Comparison of ENCODE assay signal across 28 cellular contexts in the genomic region with DNA sequence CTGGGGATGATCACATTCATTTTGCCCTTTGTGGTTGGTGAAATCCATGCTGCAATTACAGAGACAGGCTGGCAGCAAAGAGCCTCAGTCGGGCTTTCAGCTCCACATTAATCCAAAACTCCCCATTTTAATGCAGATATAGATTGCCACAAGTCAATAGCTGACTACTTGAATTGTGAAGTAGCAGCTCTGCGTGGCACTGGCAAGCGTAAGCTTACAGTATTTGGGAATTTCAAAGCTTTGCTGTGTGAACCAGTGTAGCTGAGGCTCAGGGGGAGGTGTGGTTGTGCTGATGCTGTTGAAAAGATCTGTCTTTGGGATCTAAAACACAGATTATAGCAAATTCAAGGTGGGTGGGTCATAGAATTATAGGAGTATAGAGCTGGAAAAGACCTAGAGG.
"Had no signal": no experiment of that assay in that cellular context is flagged by ENCODE, and none has a peak within 500 bp of the region (broad histone marks: within the 10 kb centered on the region; RNA-seq: fewer than 3 reads in every experiment).

No MANE protein-coding gene starts in this region.

- H3K36me3 Mint-ChIP-seq: naive thymus-derived CD8-positive, alpha-beta T cell; natural killer cell treated with Interleukin-12 subunit alpha and Interleukin-12 subunit beta and Interleukin-15 and Interleukin-18, amount 100 ng/mL, for 72 hours; stimulated activated memory B cell treated with anti-CD40 and anti-IgM and Interleukin-4, amounts not matched to agents 10 μg/mL and 1 μg/mL and 100 μg/mL, for 72 hours; type B pancreatic cell had no signal

- H3K27ac Mint-ChIP-seq: naive thymus-derived CD8-positive, alpha-beta T cell; natural killer cell treated with Interleukin-12 subunit alpha and Interleukin-12 subunit beta and Interleukin-15 and Interleukin-18, amount 100 ng/mL, for 72 hours; nephron progenitor cell; stimulated activated memory B cell treated with anti-CD40 and anti-IgM and Interleukin-4, amounts not matched to agents 10 μg/mL and 1 μg/mL and 100 μg/mL, for 72 hours; stimulated activated naive CD8-positive, alpha-beta T cell treated with anti-CD3 and anti-CD28 coated beads, Interleukin-15, amount 100 ng/mL, for 72 hours; type B pancreatic cell had no signal

- H3K4me3 ChIP-seq: pancreas, prostate gland, right lobe of liver, sigmoid colon, suprapubic skin, testis, tibial artery, transverse colon, upper lobe of right lung, uterus had no signal

- H3K4me1 ChIP-seq: pancreas, prostate gland, right lobe of liver, sigmoid colon, suprapubic skin, testis, tibial artery, transverse colon, upper lobe of right lung, uterus had no signal

- H3K36me3 ChIP-seq: neutrophil, pancreas, prostate gland, right lobe of liver, sigmoid colon, suprapubic skin, tibial artery, transverse colon, upper lobe of right lung, uterus had no signal

- H3K9me3 Mint-ChIP-seq: nephron progenitor cell; neural crest cell; stimulated activated memory B cell treated with anti-CD40 and anti-IgM and Interleukin-4, amounts not matched to agents 10 μg/mL and 1 μg/mL and 100 μg/mL, for 72 hours; type B pancreatic cell had no signal

- H3K4me1 Mint-ChIP-seq: nephron progenitor cell; stimulated activated memory B cell treated with anti-CD40 and anti-IgM and Interleukin-4, amounts not matched to agents 10 μg/mL and 1 μg/mL and 100 μg/mL, for 72 hours; stimulated activated naive CD8-positive, alpha-beta T cell treated with anti-CD3 and anti-CD28 coated beads, Interleukin-15, amount 100 ng/mL, for 72 hours had no signal

- H3K27me3 ChIP-seq: neutrophil, pancreas, right lobe of liver, sigmoid colon, suprapubic skin, testis, tibial artery, transverse colon, upper lobe of right lung, uterus had no signal

- H3K9me3 ChIP-seq: neutrophil, pancreas, prostate gland, right lobe of liver, sigmoid colon, suprapubic skin, testis, tibial artery, transverse colon, upper lobe of right lung, uterus had no signal

- H3K4me3 Mint-ChIP-seq: naive thymus-derived CD8-positive, alpha-beta T cell; natural killer cell treated with Interleukin-12 subunit alpha and Interleukin-12 subunit beta and Interleukin-15 and Interleukin-18, amount 100 ng/mL, for 72 hours; nephron progenitor cell; neural crest cell; stimulated activated memory B cell treated with anti-CD40 and anti-IgM and Interleukin-4, amounts not matched to agents 10 μg/mL and 1 μg/mL and 100 μg/mL, for 72 hours; stimulated activated naive CD8-positive, alpha-beta T cell treated with anti-CD3 and anti-CD28 coated beads, Interleukin-15, amount 100 ng/mL, for 72 hours; type B pancreatic cell had no signal

- DNase-seq: naive thymus-derived CD8-positive, alpha-beta T cell; nephron progenitor cell; nucleus accumbens; pancreas; right cardiac atrium; right lobe of liver; sigmoid colon; small intestine; stimulated activated CD4-positive, alpha-beta T cell treated with anti-CD3 and anti-CD28 coated beads, Interleukin-15, amount 100 ng/mL, for 24 hours; stimulated activated CD4-positive, alpha-beta T cell treated with anti-CD3 and anti-CD28 coated beads, Interleukin-2, amount 100 ng/mL, for 24 hours; stimulated activated CD4-positive, alpha-beta T cell treated with anti-CD3 and anti-CD28 coated beads, Interleukin-2, amount 100 ng/mL, for 48 hours; stimulated activated CD4-positive, alpha-beta T cell treated with anti-CD3 and anti-CD28 coated beads, Interleukin-4, amount 100 ng/mL, for 24 hours; stimulated activated naive CD4-positive, alpha-beta T cell; stimulated activated naive CD8-positive, alpha-beta T cell treated with anti-CD3 and anti-CD28 coated beads, Interleukin-15, amount 100 ng/mL, for 72 hours; stimulated activated naive CD8-positive, alpha-beta T cell treated with anti-CD3 and anti-CD28 coated beads, Interleukin-15, Interleukin-2, amounts not matched to agents 100 U/mL and 50 U/mL, for 24 hours; substantia nigra; testis; tibial artery; transverse colon; upper lobe of right lung; uterus had no signal

- ATAC-seq: naive thymus-derived CD8-positive, alpha-beta T cell; natural killer cell treated with Interleukin-12 subunit alpha and Interleukin-12 subunit beta and Interleukin-15 and Interleukin-18, amount 100 ng/mL, for 72 hours; pancreas; right cardiac atrium; right lobe of liver; stimulated activated memory B cell treated with anti-CD40 and anti-IgM and Interleukin-4, amounts not matched to agents 10 μg/mL and 1 μg/mL and 100 μg/mL, for 72 hours; stimulated activated naive CD8-positive, alpha-beta T cell treated with anti-CD3 and anti-CD28 coated beads, Interleukin-15, amount 100 ng/mL, for 72 hours; stimulated activated naive CD8-positive, alpha-beta T cell treated with anti-CD3 and anti-CD28 coated beads, Interleukin-15, Interleukin-2, amounts not matched to agents 100 U/mL and 50 U/mL, for 24 hours; upper lobe of right lung had no signal

- H3K27ac ChIP-seq: neutrophil, pancreas, prostate gland, right lobe of liver, sigmoid colon, suprapubic skin, testis, tibial artery, transverse colon, upper lobe of right lung, uterus had no signal

- H3K27me3 Mint-ChIP-seq: natural killer cell treated with Interleukin-12 subunit alpha and Interleukin-12 subunit beta and Interleukin-15 and Interleukin-18, amount 100 ng/mL, for 72 hours; stimulated activated memory B cell treated with anti-CD40 and anti-IgM and Interleukin-4, amounts not matched to agents 10 μg/mL and 1 μg/mL and 100 μg/mL, for 72 hours; stimulated activated naive CD8-positive, alpha-beta T cell treated with anti-CD3 and anti-CD28 coated beads, Interleukin-15, amount 100 ng/mL, for 72 hours had no signal
